1 cellular context compared by ENCODE assay signal in genomic region chr2:148998162-148998830, GRCh38.
TF ChIP-seq lines count a peak whose summit lies in the region.

No MANE protein-coding gene starts in this region.

TF ChIP-seq in GM23338, 12 proteins besides CTCF, POLR2A, EP300 and RAD21:
- TF ChIP-seq POLR2AphosphoS5 (IDR thresholded peaks at IDR 0.05; ENCODE audit: low read depth) (no peak), EZH2 (IDR thresholded peaks at IDR 0.05; ENCODE audit: low read depth, unreplicated experiment) (no peak), ZNF331 (CRISPR knock-in tag; IDR thresholded peaks at IDR 0.05; ENCODE audit: low read depth) (no peak), ZNF114 (CRISPR knock-in tag; IDR thresholded peaks at IDR 0.05) (no peak), EZH2phosphoT487 (IDR thresholded peaks at IDR 0.05; ENCODE audit: unreplicated experiment) (no peak), JUNB (IDR thresholded peaks at IDR 0.05; ENCODE audit: unreplicated experiment) (no peak), NANOG (IDR thresholded peaks at IDR 0.05; ENCODE audit: borderline replicate concordance) (no peak), CREB1 (CRISPR knock-in tag; IDR thresholded peaks at IDR 0.05; ENCODE audit: low read depth) (no peak), STAT1 (IDR thresholded peaks at IDR 0.05; ENCODE audit: unreplicated experiment) (no peak)
- TF ChIP-seq, protein P1, sequence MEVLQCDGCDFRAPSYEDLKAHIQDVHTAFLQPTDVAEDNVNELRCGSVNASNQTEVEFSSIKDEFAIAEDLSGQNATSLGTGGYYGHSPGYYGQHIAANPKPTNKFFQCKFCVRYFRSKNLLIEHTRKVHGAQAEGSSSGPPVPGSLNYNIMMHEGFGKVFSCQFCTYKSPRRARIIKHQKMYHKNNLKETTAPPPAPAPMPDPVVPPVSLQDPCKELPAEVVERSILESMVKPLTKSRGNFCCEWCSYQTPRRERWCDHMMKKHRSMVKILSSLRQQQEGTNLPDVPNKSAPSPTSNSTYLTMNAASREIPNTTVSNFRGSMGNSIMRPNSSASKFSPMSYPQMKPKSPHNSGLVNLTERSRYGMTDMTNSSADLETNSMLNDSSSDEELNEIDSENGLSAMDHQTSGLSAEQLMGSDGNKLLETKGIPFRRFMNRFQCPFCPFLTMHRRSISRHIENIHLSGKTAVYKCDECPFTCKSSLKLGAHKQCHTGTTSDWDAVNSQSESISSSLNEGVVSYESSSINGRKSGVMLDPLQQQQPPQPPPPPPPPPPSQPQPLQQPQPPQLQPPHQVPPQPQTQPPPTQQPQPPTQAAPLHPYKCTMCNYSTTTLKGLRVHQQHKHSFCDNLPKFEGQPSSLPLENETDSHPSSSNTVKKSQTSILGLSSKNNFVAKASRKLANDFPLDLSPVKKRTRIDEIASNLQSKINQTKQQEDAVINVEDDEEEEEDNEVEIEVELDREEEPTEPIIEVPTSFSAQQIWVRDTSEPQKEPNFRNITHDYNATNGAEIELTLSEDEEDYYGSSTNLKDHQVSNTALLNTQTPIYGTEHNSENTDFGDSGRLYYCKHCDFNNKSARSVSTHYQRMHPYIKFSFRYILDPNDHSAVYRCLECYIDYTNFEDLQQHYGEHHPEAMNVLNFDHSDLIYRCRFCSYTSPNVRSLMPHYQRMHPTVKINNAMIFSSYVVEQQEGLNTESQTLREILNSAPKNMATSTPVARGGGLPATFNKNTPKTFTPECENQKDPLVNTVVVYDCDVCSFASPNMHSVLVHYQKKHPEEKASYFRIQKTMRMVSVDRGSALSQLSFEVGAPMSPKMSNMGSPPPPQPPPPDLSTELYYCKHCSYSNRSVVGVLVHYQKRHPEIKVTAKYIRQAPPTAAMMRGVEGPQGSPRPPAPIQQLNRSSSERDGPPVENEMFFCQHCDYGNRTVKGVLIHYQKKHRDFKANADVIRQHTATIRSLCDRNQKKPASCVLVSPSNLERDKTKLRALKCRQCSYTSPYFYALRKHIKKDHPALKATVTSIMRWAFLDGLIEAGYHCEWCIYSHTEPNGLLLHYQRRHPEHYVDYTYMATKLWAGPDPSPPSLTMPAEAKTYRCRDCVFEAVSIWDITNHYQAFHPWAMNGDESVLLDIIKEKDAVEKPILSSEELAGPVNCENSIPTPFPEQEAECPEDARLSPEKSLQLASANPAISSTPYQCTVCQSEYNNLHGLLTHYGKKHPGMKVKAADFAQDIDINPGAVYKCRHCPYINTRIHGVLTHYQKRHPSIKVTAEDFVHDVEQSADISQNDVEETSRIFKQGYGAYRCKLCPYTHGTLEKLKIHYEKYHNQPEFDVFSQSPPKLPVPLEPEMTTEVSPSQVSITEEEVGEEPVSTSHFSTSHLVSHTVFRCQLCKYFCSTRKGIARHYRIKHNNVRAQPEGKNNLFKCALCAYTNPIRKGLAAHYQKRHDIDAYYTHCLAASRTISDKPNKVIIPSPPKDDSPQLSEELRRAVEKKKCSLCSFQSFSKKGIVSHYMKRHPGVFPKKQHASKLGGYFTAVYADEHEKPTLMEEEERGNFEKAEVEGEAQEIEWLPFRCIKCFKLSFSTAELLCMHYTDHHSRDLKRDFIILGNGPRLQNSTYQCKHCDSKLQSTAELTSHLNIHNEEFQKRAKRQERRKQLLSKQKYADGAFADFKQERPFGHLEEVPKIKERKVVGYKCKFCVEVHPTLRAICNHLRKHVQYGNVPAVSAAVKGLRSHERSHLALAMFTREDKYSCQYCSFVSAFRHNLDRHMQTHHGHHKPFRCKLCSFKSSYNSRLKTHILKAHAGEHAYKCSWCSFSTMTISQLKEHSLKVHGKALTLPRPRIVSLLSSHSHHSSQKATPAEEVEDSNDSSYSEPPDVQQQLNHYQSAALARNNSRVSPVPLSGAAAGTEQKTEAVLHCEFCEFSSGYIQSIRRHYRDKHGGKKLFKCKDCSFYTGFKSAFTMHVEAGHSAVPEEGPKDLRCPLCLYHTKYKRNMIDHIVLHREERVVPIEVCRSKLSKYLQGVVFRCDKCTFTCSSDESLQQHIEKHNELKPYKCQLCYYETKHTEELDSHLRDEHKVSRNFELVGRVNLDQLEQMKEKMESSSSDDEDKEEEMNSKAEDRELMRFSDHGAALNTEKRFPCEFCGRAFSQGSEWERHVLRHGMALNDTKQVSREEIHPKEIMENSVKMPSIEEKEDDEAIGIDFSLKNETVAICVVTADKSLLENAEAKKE (CRISPR knock-in tag; IDR thresholded peaks at IDR 0.05), result no peak
- TF ChIP-seq, protein P2, sequence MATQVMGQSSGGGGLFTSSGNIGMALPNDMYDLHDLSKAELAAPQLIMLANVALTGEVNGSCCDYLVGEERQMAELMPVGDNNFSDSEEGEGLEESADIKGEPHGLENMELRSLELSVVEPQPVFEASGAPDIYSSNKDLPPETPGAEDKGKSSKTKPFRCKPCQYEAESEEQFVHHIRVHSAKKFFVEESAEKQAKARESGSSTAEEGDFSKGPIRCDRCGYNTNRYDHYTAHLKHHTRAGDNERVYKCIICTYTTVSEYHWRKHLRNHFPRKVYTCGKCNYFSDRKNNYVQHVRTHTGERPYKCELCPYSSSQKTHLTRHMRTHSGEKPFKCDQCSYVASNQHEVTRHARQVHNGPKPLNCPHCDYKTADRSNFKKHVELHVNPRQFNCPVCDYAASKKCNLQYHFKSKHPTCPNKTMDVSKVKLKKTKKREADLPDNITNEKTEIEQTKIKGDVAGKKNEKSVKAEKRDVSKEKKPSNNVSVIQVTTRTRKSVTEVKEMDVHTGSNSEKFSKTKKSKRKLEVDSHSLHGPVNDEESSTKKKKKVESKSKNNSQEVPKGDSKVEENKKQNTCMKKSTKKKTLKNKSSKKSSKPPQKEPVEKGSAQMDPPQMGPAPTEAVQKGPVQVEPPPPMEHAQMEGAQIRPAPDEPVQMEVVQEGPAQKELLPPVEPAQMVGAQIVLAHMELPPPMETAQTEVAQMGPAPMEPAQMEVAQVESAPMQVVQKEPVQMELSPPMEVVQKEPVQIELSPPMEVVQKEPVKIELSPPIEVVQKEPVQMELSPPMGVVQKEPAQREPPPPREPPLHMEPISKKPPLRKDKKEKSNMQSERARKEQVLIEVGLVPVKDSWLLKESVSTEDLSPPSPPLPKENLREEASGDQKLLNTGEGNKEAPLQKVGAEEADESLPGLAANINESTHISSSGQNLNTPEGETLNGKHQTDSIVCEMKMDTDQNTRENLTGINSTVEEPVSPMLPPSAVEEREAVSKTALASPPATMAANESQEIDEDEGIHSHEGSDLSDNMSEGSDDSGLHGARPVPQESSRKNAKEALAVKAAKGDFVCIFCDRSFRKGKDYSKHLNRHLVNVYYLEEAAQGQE (IDR thresholded peaks at IDR 0.05; ENCODE audit: unreplicated experiment), result no peak
- TF ChIP-seq, protein P3, sequence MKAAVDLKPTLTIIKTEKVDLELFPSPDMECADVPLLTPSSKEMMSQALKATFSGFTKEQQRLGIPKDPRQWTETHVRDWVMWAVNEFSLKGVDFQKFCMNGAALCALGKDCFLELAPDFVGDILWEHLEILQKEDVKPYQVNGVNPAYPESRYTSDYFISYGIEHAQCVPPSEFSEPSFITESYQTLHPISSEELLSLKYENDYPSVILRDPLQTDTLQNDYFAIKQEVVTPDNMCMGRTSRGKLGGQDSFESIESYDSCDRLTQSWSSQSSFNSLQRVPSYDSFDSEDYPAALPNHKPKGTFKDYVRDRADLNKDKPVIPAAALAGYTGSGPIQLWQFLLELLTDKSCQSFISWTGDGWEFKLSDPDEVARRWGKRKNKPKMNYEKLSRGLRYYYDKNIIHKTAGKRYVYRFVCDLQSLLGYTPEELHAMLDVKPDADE (IDR thresholded peaks at IDR 0.05), result no peak
